In genomic region chr15:25239471-25240345, GRCh38 we compare ENCODE assay signal across 16 cellular contexts.
DNase-seq lines count a peak whose midpoint lies in the region; ATAC-seq and TF ChIP-seq lines count a peak whose summit lies in the region.
"Had no signal": no experiment of that assay in that cellular context is flagged by ENCODE, and none has a peak within 500 bp of the region (broad histone marks: within the 10 kb centered on the region; RNA-seq: fewer than 3 reads in every experiment).

No MANE protein-coding gene starts in this region.

- H3K9me3 ChIP-seq in right cardiac atrium (ENCODE audit: control insufficient read depth, low read length) (no peaks in the 10 kb centered on the region), neuronal stem cell (replicated peaks in 1 of 2; ENCODE audit: control insufficient read depth in 2 of 2, insufficient read depth in 1 of 2, low read depth in 1 of 2, low read length in 2 of 2) (peaks cover 0 to 56% of the 10 kb centered on the region in 2 donors), tibial artery (peaks cover 0 to 54% (median 29%) of the 10 kb centered on the region in 3 donors)

- no peaks in the 10 kb centered on the region for H3K27me3 ChIP-seq in right cardiac atrium (ENCODE audit: control insufficient read depth, insufficient read depth)
- no peaks in the 10 kb centered on the region for H3K27me3 ChIP-seq in neuronal stem cell (ENCODE audit: control insufficient read depth in 3 of 3, insufficient read depth in 3 of 3, low read depth in 1 of 3, low read length in 3 of 3)
- H3K27me3 ChIP-seq in tibial artery: no peaks in the 10 kb centered on the region

- peak; percentile 20 for DNase-seq in Right ventricle myocardium superior
- DNase-seq in Right ventricle myocardium inferior (ENCODE audit: missing footprints): no peak
- DNase-seq in right cardiac atrium: peak; percentile 3 to 40 (median 16)
- no peak for DNase-seq in neuronal stem cell (ENCODE audit: low spot score)
- DNase-seq in tibial artery: peak; percentile 11 to 42
- no peak for DNase-seq in DMS153 treated with DMSO at 0.1 percent for 48 hours (lab: John Stamatoyannopoulos, UW; ENCODE audit: unreplicated experiment)
- DNase-seq: DMS 273 treated with DMSO at 0.1 percent for 48 hours; GOT3; KBM-7; MV-4-11; NCI-H1417 treated with DMSO at 0.1 percent for 48 hours; NCI-H1930; NCI-H446; NK-92 treated with Interleukin-12 subunit alpha and Interleukin-12 subunit beta, amount 100 ng/mL, for 24 hours had no signal

- intact Hi-C loops in Right ventricle myocardium superior (cut with DNase I): loop anchor here (10.0 kb wide), 1 partner anchor 65 kb away; no protein-coding TSS in a partner anchor
- intact Hi-C loops in Right ventricle myocardium inferior (cut with DNase I): no loop called here
- intact Hi-C loops in right cardiac atrium (cut with DNase I): no loop called here
- intact Hi-C loops in tibial artery (cut with DNase I; ENCODE audit: low total_unique reads): no loop called here

- H2AK5ac ChIP-seq in neuronal stem cell (ENCODE audit: low read depth, low read length): no peak overlapping the region

- no peaks in the 10 kb centered on the region for H3K36me3 ChIP-seq in neuronal stem cell (replicated peaks in 1 of 2; ENCODE audit: control insufficient read depth in 2 of 2, insufficient read depth in 2 of 2, low read length in 2 of 2)
- H3K36me3 ChIP-seq in tibial artery: no peaks in the 10 kb centered on the region

- H3K4me1 ChIP-seq in right cardiac atrium (ENCODE audit: control insufficient read depth, insufficient read depth, low read length) (no peaks in the 10 kb centered on the region), neuronal stem cell (ENCODE audit: control insufficient read depth in 2 of 2, insufficient read depth in 1 of 2, low read depth in 1 of 2, low read length in 2 of 2) (no peaks in the 10 kb centered on the region), tibial artery (no peaks in the 10 kb centered on the region)

- 77% methylated on average over 9 of the region's 9 CpGs for WGBS in right cardiac atrium
- no CpG with 5 or more reads among the region's 9 CpGs for WGBS in neuronal stem cell (ENCODE audit: extremely low coverage in 2 of 2, insufficient read length in 2 of 2, insufficient replicate concordance in 1 of 2), 2 donors

- no peak overlapping the region for H4K8ac ChIP-seq in neuronal stem cell (ENCODE audit: low read depth, low read length)

- TF ChIP-seq CTCF in tibial artery (IDR thresholded peaks at IDR 0.05): no peak

- no peak overlapping the region for H3K9ac ChIP-seq in neuronal stem cell (ENCODE audit: low read depth, low read length, poor library complexity)

- H3K4me3 ChIP-seq in right cardiac atrium (ENCODE audit: low read length) (no peak overlapping the region), neuronal stem cell (ENCODE audit: low read length in 2 of 2) (no peak overlapping the region), tibial artery (no peak overlapping the region)

- H3K4me2 ChIP-seq in neuronal stem cell (ENCODE audit: insufficient read depth, low read length, poor library complexity, severe bottlenecking): no peak overlapping the region

- H3K18ac ChIP-seq in neuronal stem cell (ENCODE audit: low read length): no peak overlapping the region

- H2BK5ac ChIP-seq in neuronal stem cell (ENCODE audit: low read length): no peak overlapping the region

- H3K79me1 ChIP-seq in neuronal stem cell (ENCODE audit: low read depth, low read length): peaks cover 4% of the 10 kb centered on the region

- H3K27ac ChIP-seq in right cardiac atrium (ENCODE audit: low read length) (no peak overlapping the region), neuronal stem cell (replicated peaks; ENCODE audit: low read length) (no peak overlapping the region), tibial artery (no peak overlapping the region)
- H3K27ac ChIP-seq: C4-2B had no signal

- H3K4ac ChIP-seq in neuronal stem cell (ENCODE audit: low read length): no peak overlapping the region

- H2AFZ ChIP-seq in neuronal stem cell (ENCODE audit: low read length): no peak overlapping the region

- H2BK12ac ChIP-seq in neuronal stem cell (ENCODE audit: low read length): no peak overlapping the region

- no peak overlapping the region for H3K23ac ChIP-seq in neuronal stem cell (ENCODE audit: low read depth, low read length, poor library complexity)

- peak overlapping the region; percentile 71 for H3K14ac ChIP-seq in neuronal stem cell (ENCODE audit: low read length)

- no peak overlapping the region for H4K91ac ChIP-seq in neuronal stem cell (ENCODE audit: low read depth, low read length, poor library complexity)

- no peak overlapping the region for H2BK120ac ChIP-seq in neuronal stem cell (ENCODE audit: low read depth, low read length)

- ATAC-seq in Right ventricle myocardium superior (ENCODE audit: poor library complexity) (no peak), Right ventricle myocardium inferior (no peak), right cardiac atrium (no peak), HG02884 (IDR thresholded peaks at IDR 0.05; ENCODE audit: unreplicated experiment) (no peak)

- no peak overlapping the region for H2BK15ac ChIP-seq in neuronal stem cell (ENCODE audit: low read length)

Comparison
In these comparisons a context has a peak if more than half of its experiments do, and no peak if none do; other contexts are left out.
1. DNase-seq: peak in Right ventricle myocardium superior (single experiment), right cardiac atrium (3 of 3) and tibial artery (2 of 2); none in Right ventricle myocardium inferior (single experiment), neuronal stem cell (single experiment) and DMS153 treated with DMSO at 0.1 percent for 48 hours (single experiment).